17 cellular contexts compared by ENCODE assay signal in genomic region chr1:198072177-198072576, GRCh38.
DNase-seq lines count a peak whose midpoint lies in the region; ATAC-seq and TF ChIP-seq lines count a peak whose summit lies in the region.
"Had no signal": no experiment of that assay in that cellular context is flagged by ENCODE, and none has a peak within 500 bp of the region (broad histone marks: within the 10 kb centered on the region; RNA-seq: fewer than 3 reads in every experiment).

No MANE protein-coding gene starts in this region.

- ATAC-seq in Right ventricle myocardium superior (ENCODE audit: poor library complexity) (peak; percentile 43), left ventricle myocardium superior (no peak), Panc1 (no peak)
- ATAC-seq in naive thymus-derived CD4-positive, alpha-beta T cell, result no peak
- ATAC-seq: activated CD8-positive, alpha-beta T cell treated with anti-CD3 and anti-CD28 coated beads, Interleukin-2, amount 10 ng/mL, durations not matched to agents 7 days and 5 days had no signal

- H3K79me2 ChIP-seq in osteoblast (ENCODE audit: insufficient read depth, low read length) (no peaks in the 10 kb centered on the region), Karpas-422 (ENCODE audit: low read length) (no peaks in the 10 kb centered on the region)

- H3K4me2 ChIP-seq in osteoblast (ENCODE audit: insufficient read depth, low read length), result no peak overlapping the region
- H3K4me2 ChIP-seq in Karpas-422 (ENCODE audit: low read depth, low read length, poor library complexity, severe bottlenecking), result no peak overlapping the region

- intact Hi-C loops in Right ventricle myocardium superior (cut with DNase I), result no loop called here
- intact Hi-C loops in left ventricle myocardium superior (cut with micrococcal nuclease), result no loop called here
- intact Hi-C loops in Panc1 (cut with micrococcal nuclease; ENCODE audit: unreplicated experiment), result no loop called here
- intact Hi-C loops in naive thymus-derived CD4-positive, alpha-beta T cell (cut with micrococcal nuclease), result no loop called here

- H3K9me3 Mint-ChIP-seq in naive thymus-derived CD4-positive, alpha-beta T cell, result peaks cover 0 to 2% (median 0%) of the 10 kb centered on the region in 11 donors
- H3K9me3 Mint-ChIP-seq: activated naive CD4-positive, alpha-beta T cell treated with anti-CD3 and anti-CD28 coated beads for 36 hours had no signal

- H4K20me1 ChIP-seq in osteoblast (ENCODE audit: insufficient read depth, low read length) (no peaks in the 10 kb centered on the region), Karpas-422 (ENCODE audit: insufficient read depth, low read depth, low read length) (no peaks in the 10 kb centered on the region)

- peaks cover 0 to 41% (median 20%) of the 10 kb centered on the region in 5 donors for H3K27me3 Mint-ChIP-seq in naive thymus-derived CD4-positive, alpha-beta T cell
- H3K27me3 Mint-ChIP-seq: progenitor cell of endocrine pancreas had no signal

- H3K9me2 ChIP-seq in Karpas-422 (replicated peaks; ENCODE audit: insufficient read depth, low read length), result no peaks in the 10 kb centered on the region

- no peak for DNase-seq in Right ventricle myocardium superior
- DNase-seq in left ventricle myocardium superior, result no peak
- no peak for DNase-seq in Panc1 (ENCODE audit: low read depth, low spot score)
- peak; percentile 13 for DNase-seq in epithelial cell of esophagus (ENCODE audit: low read depth)
- DNase-seq in osteoblast (ENCODE audit: insufficient read length, low spot score, missing footprints), result no peak
- no peak for DNase-seq in mucosa of gallbladder (ENCODE audit: low spot score)
- DNase-seq in Karpas-422, result no peak
- DNase-seq in naive thymus-derived CD4-positive, alpha-beta T cell, result no peak
- DNase-seq: activated CD8-positive, alpha-beta T cell treated with anti-CD3 and anti-CD28 coated beads, Interleukin-2, amount 10 ng/mL, durations not matched to agents 7 days and 5 days; activated naive CD4-positive, alpha-beta T cell treated with anti-CD3 and anti-CD28 coated beads for 36 hours; NCI-H2081 treated with DMSO at 0.1 percent for 48 hours; stimulated activated CD4-positive, alpha-beta T cell treated with anti-CD3 and anti-CD28 coated beads, Interleukin-2, amount 100 ng/mL, for 24 hours; uterus had no signal

- H2AFZ ChIP-seq in osteoblast (ENCODE audit: low read length) (no peak overlapping the region), Karpas-422 (ENCODE audit: low read length) (no peak overlapping the region)

- no peak overlapping the region for H3K27ac Mint-ChIP-seq in naive thymus-derived CD4-positive, alpha-beta T cell
- H3K27ac Mint-ChIP-seq: activated CD8-positive, alpha-beta T cell treated with anti-CD3 and anti-CD28 coated beads, Interleukin-2, amount 10 ng/mL, durations not matched to agents 7 days and 5 days; activated naive CD4-positive, alpha-beta T cell treated with anti-CD3 and anti-CD28 coated beads for 36 hours; IgD-negative memory B cell; progenitor cell of endocrine pancreas had no signal

- in situ Hi-C loops in Panc1 (cut with HindIII; ENCODE audit: low pct_unique_long_range_greater_than_20kb, low sequenced_read_pairs), result no loop called here

- H3K4me1 Mint-ChIP-seq in naive thymus-derived CD4-positive, alpha-beta T cell, result no peaks in the 10 kb centered on the region

- H3K4me1 ChIP-seq in Panc1 (ENCODE audit: control insufficient read depth, insufficient read depth, low read length), result no peaks in the 10 kb centered on the region
- H3K4me1 ChIP-seq in osteoblast (ENCODE audit: insufficient read depth, low read length), result no peaks in the 10 kb centered on the region
- no peaks in the 10 kb centered on the region for H3K4me1 ChIP-seq in Karpas-422 (ENCODE audit: low read length)
- H3K4me1 ChIP-seq in naive thymus-derived CD4-positive, alpha-beta T cell (ENCODE audit: control insufficient read depth in 2 of 2, insufficient read depth in 2 of 2, low read length in 2 of 2), result no peaks in the 10 kb centered on the region
- H3K4me1 ChIP-seq: uterus had no signal

- H3K9ac ChIP-seq in Karpas-422 (ENCODE audit: low read length), result no peak overlapping the region

- no peaks in the 10 kb centered on the region for H3K36me3 Mint-ChIP-seq in naive thymus-derived CD4-positive, alpha-beta T cell
- H3K36me3 Mint-ChIP-seq: IgD-negative memory B cell had no signal

- TF ChIP-seq CTCF in Panc1 (IDR thresholded peaks at IDR 0.05), result peak; percentile 43
- peak; percentile 21 for TF ChIP-seq CTCF in epithelial cell of esophagus (IDR thresholded peaks at IDR 0.05; ENCODE audit: insufficient read depth, low read depth, low read length, missing control alignments)
- TF ChIP-seq CTCF in osteoblast (IDR thresholded peaks at IDR 0.05; ENCODE audit: extremely low read depth, low read depth, low read length), result peak; percentile 54

- POLR2A ChIA-PET in Panc1 (lab: Charles Lee), result no interaction called here
- POLR2A ChIA-PET in naive thymus-derived CD4-positive, alpha-beta T cell (lab: Charles Lee), result no interaction called here

- H3K4me3 Mint-ChIP-seq in naive thymus-derived CD4-positive, alpha-beta T cell, result no peak overlapping the region
- H3K4me3 Mint-ChIP-seq: activated CD8-positive, alpha-beta T cell treated with anti-CD3 and anti-CD28 coated beads, Interleukin-2, amount 10 ng/mL, durations not matched to agents 7 days and 5 days; activated naive CD4-positive, alpha-beta T cell treated with anti-CD3 and anti-CD28 coated beads for 36 hours; IgD-negative memory B cell had no signal

- CTCF ChIA-PET in Panc1 (lab: Charles Lee), result interaction anchor here (0.6 kb wide), 1 partner anchor 84 kb away, joined by 3 read pairs; no protein-coding TSS in a partner anchor
- CTCF ChIA-PET in naive thymus-derived CD4-positive, alpha-beta T cell (lab: Charles Lee), result no interaction called here

- no peaks in the 10 kb centered on the region; the same call in none of the 2 replicates for H3K27me3 ChIP-seq in Panc1 (ENCODE audit: control insufficient read depth, insufficient read depth, low read length)
- no peaks in the 10 kb centered on the region for H3K27me3 ChIP-seq in osteoblast (ENCODE audit: insufficient read depth, low read length)
- H3K27me3 ChIP-seq in Karpas-422 (ENCODE audit: low read length), result no peaks in the 10 kb centered on the region
- H3K27me3 ChIP-seq in naive thymus-derived CD4-positive, alpha-beta T cell (ENCODE audit: control insufficient read depth in 2 of 2, insufficient read depth in 2 of 2, low read length in 2 of 2), result peaks cover 0 to 3% of the 10 kb centered on the region in 2 donors
- H3K27me3 ChIP-seq: uterus had no signal

- BruUV-seq in Panc1 (replicated peaks; lab: Mats Ljungman, UMichigan), result no TSS peak

- H3K9me3 ChIP-seq in Panc1 (ENCODE audit: control insufficient read depth, insufficient read depth, low read depth, low read length) (no peaks in the 10 kb centered on the region), osteoblast (ENCODE audit: low read depth, low read length) (no peaks in the 10 kb centered on the region), Karpas-422 (ENCODE audit: low read length) (no peaks in the 10 kb centered on the region)
- no peaks in the 10 kb centered on the region for H3K9me3 ChIP-seq in naive thymus-derived CD4-positive, alpha-beta T cell (ENCODE audit: control insufficient read depth in 2 of 3, low read length in 3 of 3)
- H3K9me3 ChIP-seq: uterus had no signal

- no peaks in the 10 kb centered on the region for H3K36me3 ChIP-seq in Panc1 (ENCODE audit: control insufficient read depth, insufficient read depth, low read length)
- H3K36me3 ChIP-seq in osteoblast (ENCODE audit: insufficient read depth, low read length), result no peaks in the 10 kb centered on the region
- H3K36me3 ChIP-seq in Karpas-422 (ENCODE audit: insufficient read depth, low read length), result no peaks in the 10 kb centered on the region
- no peaks in the 10 kb centered on the region for H3K36me3 ChIP-seq in naive thymus-derived CD4-positive, alpha-beta T cell (ENCODE audit: control insufficient read depth in 2 of 3, insufficient read depth in 3 of 3, low read length in 3 of 3)
- H3K36me3 ChIP-seq: uterus had no signal

- H3K27ac ChIP-seq in Panc1 (ENCODE audit: low read length), result no peak overlapping the region
- no peak overlapping the region for H3K27ac ChIP-seq in osteoblast (ENCODE audit: low read depth, low read length)
- H3K27ac ChIP-seq in Karpas-422 (ENCODE audit: low read length), result no peak overlapping the region
- H3K27ac ChIP-seq in naive thymus-derived CD4-positive, alpha-beta T cell (ENCODE audit: low read depth, low read length), result no peak overlapping the region
- H3K27ac ChIP-seq: coronary artery, uterus had no signal

- no peak overlapping the region for H3K4me3 ChIP-seq in Panc1 (ENCODE audit: low read depth in 2 of 2, low read length in 2 of 2)
- H3K4me3 ChIP-seq in epithelial cell of esophagus (ENCODE audit: low read length), result no peak overlapping the region
- H3K4me3 ChIP-seq in osteoblast (ENCODE audit: insufficient read depth, low read length), result no peak overlapping the region
- no peak overlapping the region for H3K4me3 ChIP-seq in Karpas-422 (ENCODE audit: low read length)
- H3K4me3 ChIP-seq in naive thymus-derived CD4-positive, alpha-beta T cell (ENCODE audit: low read length), result no peak overlapping the region
- H3K4me3 ChIP-seq: coronary artery, lung, uterus had no signal
